ENCODE assay signal across 1 cellular context in the genomic region with DNA sequence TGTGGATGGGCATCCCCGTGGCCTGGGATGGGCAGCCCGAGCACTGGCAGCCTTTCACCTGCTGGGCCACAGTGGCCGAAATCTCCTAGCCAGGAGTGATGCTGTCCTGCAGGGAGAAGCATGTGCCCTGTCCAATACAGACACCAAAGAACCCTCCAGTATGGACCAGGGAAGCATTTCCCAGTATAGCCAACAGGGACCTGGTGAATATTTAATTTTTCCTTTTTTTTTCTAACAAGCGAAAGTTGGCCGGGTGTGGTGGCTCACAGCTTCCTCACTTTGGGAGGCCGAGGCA.
TF ChIP-seq lines count a peak whose summit lies in the region.

No MANE protein-coding gene starts in this region.

TF ChIP-seq in SK-N-SH, 30 proteins besides CTCF, POLR2A, EP300 and RAD21 (continued from another document):
- TF ChIP-seq, protein P1, sequence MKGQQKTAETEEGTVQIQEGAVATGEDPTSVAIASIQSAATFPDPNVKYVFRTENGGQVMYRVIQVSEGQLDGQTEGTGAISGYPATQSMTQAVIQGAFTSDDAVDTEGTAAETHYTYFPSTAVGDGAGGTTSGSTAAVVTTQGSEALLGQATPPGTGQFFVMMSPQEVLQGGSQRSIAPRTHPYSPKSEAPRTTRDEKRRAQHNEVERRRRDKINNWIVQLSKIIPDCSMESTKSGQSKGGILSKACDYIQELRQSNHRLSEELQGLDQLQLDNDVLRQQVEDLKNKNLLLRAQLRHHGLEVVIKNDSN (IDR thresholded peaks at IDR 0.05; ENCODE audit: borderline replicate concordance, low read depth): no peak
- TF ChIP-seq JUND (IDR thresholded peaks at IDR 0.05) (no peak), POLR2AphosphoS5 (IDR thresholded peaks at IDR 0.05; ENCODE audit: low read depth, low read length) (no peak), TEAD4 (IDR thresholded peaks at IDR 0.05; ENCODE audit: borderline replicate concordance, insufficient read depth) (no peak), NRF1 (IDR thresholded peaks at IDR 0.05; ENCODE audit: low read depth, low read length) (no peak), GATA2 (CRISPR knock-in tag; IDR thresholded peaks at IDR 0.05) (no peak), GABPA (IDR thresholded peaks at IDR 0.05; ENCODE audit: low read depth) (no peak), CHD2 (IDR thresholded peaks at IDR 0.05; ENCODE audit: low read length, partially characterized antibody) (no peak), ELF1 (IDR thresholded peaks at IDR 0.05) (no peak), TAF1 (IDR thresholded peaks at IDR 0.05; ENCODE audit: borderline replicate concordance, low read depth, low read length) (no peak), EZH2phosphoT487 (IDR thresholded peaks at IDR 0.05; ENCODE audit: borderline replicate concordance, low read depth) (no peak), RFX5 (IDR thresholded peaks at IDR 0.05; ENCODE audit: low read length) (no peak), NFIC (IDR thresholded peaks at IDR 0.05; ENCODE audit: borderline replicate concordance) (no peak), RXRA (IDR thresholded peaks at IDR 0.05; ENCODE audit: borderline replicate concordance, low read depth) (no peak)
- TF ChIP-seq, protein P2, sequence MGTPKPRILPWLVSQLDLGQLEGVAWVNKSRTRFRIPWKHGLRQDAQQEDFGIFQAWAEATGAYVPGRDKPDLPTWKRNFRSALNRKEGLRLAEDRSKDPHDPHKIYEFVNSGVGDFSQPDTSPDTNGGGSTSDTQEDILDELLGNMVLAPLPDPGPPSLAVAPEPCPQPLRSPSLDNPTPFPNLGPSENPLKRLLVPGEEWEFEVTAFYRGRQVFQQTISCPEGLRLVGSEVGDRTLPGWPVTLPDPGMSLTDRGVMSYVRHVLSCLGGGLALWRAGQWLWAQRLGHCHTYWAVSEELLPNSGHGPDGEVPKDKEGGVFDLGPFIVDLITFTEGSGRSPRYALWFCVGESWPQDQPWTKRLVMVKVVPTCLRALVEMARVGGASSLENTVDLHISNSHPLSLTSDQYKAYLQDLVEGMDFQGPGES (IDR thresholded peaks at IDR 0.05; ENCODE audit: low read depth, low read length): no peak
- TF ChIP-seq, protein P3, sequence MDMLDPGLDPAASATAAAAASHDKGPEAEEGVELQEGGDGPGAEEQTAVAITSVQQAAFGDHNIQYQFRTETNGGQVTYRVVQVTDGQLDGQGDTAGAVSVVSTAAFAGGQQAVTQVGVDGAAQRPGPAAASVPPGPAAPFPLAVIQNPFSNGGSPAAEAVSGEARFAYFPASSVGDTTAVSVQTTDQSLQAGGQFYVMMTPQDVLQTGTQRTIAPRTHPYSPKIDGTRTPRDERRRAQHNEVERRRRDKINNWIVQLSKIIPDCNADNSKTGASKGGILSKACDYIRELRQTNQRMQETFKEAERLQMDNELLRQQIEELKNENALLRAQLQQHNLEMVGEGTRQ (IDR thresholded peaks at IDR 0.05; ENCODE audit: borderline replicate concordance, low read depth, low read length): no peak
